ENCODE assay signal across 16 cellular contexts in the genomic region with DNA sequence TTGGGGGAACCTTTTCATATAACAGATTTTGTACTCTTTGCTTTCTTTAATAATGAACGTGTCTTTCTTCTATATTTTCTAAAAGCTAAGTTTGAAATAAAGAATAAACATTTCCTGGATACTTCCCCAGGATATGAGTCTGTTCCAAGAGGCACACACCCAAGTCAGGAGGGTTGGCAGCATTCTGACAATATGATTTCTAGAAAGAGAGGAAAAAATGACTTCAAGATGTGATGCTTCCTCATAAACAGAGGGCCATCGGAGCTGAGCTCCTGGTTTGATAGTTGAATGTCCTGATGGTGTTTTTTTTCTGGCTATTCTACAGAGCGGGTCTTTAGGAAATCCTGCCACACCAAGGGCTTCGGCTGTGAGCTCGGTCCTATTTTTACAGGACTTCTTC.
"Had no signal": no experiment of that assay in that cellular context is flagged by ENCODE, and none has a peak within 500 bp of the region (broad histone marks: within the 10 kb centered on the region; RNA-seq: fewer than 3 reads in every experiment).

No MANE protein-coding gene starts in this region.

- H3K27ac ChIP-seq: psoas muscle had no signal

- ATAC-seq: activated T-cell treated with anti-CD3 and anti-CD28 coated beads, Interleukin-2, amount 50 U/mL, for 72 hours; left lobe of liver; natural killer cell treated with Interleukin-12 subunit alpha and Interleukin-12 subunit beta and Interleukin-15 and Interleukin-18, amount 100 ng/mL, for 72 hours; stimulated activated naive CD8-positive, alpha-beta T cell treated with anti-CD3 and anti-CD28 coated beads, Interleukin-15, amount 100 ng/mL, for 72 hours had no signal

- H3K9me3 ChIP-seq: psoas muscle, transverse colon had no signal

- H3K4me1 ChIP-seq: psoas muscle, transverse colon had no signal

- FAIRE-seq: bronchial epithelial cell, islet of Langerhans had no signal

- H3K36me3 ChIP-seq: transverse colon had no signal

- DNase-seq: activated CD4-positive, alpha-beta T cell treated with anti-CD3 and anti-CD28 coated beads for 1 hour; activated CD4-positive, alpha-beta T cell treated with anti-CD3 and anti-CD28 coated beads, Interleukin-2, amount 50 U/mL, for 48 hours; activated gamma-delta T cell treated with Interleukin-2 at 50 U/mL for 16 hours; activated naive CD8-positive, alpha-beta T cell treated with anti-CD3 and anti-CD28 coated beads for 36 hours; activated T-cell treated with anti-CD3 and anti-CD28 coated beads, Interleukin-2, amount 50 U/mL, for 72 hours; anterior cingulate cortex; glutamatergic neuron; occipital lobe; psoas muscle; stimulated activated CD4-positive, alpha-beta T cell treated with anti-CD3 and anti-CD28 coated beads, Interleukin-4, amount 100 ng/mL, for 4 hours; stimulated activated naive CD8-positive, alpha-beta T cell treated with anti-CD3 and anti-CD28 coated beads, Interleukin-15, amount 100 ng/mL, for 72 hours; transverse colon had no signal

- H3K4me3 ChIP-seq: psoas muscle, transverse colon had no signal
